In genomic region chr15:25838871-25839195, GRCh38 we compare ENCODE assay signal across 28 cellular contexts.
"Had no signal": no experiment of that assay in that cellular context is flagged by ENCODE, and none has a peak within 500 bp of the region (broad histone marks: within the 10 kb centered on the region; RNA-seq: fewer than 3 reads in every experiment).

No MANE protein-coding gene starts in this region.

- H3K27ac ChIP-seq: adrenal gland, Peyer's patch, RWPE1, SJSA1 had no signal

- H3K9me3 Mint-ChIP-seq: activated CD4-positive, alpha-beta T cell treated with anti-CD3 and anti-CD28 coated beads, Interleukin-2, amount 10 ng/mL, durations not matched to agents 24 days and 14 days; activated naive CD4-positive, alpha-beta T cell treated with anti-CD3 and anti-CD28 coated beads, Interleukin-2, amount 10 ng/mL, durations not matched to agents 7 days and 5 days; activated naive CD8-positive, alpha-beta T cell treated with anti-CD3 and anti-CD28 coated beads, Interleukin-2, amount 10 ng/mL, durations not matched to agents 7 days and 5 days; activated T-helper 17 cell treated with anti-CD3 and anti-CD28 coated beads, Interleukin-2, amount 50 U/mL, for 72 hours; T-helper 2 cell treated with Interferon-gamma antibody and Interleukin-4, amounts not matched to agents 5 μg/mL and 100 μg/mL, for 36 hours; WTC11 had no signal

- H3K36me3 ChIP-seq: adrenal gland, Peyer's patch had no signal

- H3K27me3 Mint-ChIP-seq: activated CD4-positive, alpha-beta T cell treated with anti-CD3 and anti-CD28 coated beads, Interleukin-2, amount 10 ng/mL, durations not matched to agents 24 days and 14 days; activated CD8-positive, alpha-beta memory T cell treated with anti-CD3 and anti-CD28 coated beads, Interleukin-2, amount 10 ng/mL, durations not matched to agents 7 days and 5 days; activated naive CD4-positive, alpha-beta T cell treated with anti-CD3 and anti-CD28 coated beads, Interleukin-2, amount 10 ng/mL, durations not matched to agents 7 days and 5 days; activated naive CD8-positive, alpha-beta T cell treated with anti-CD3 and anti-CD28 coated beads, Interleukin-2, amount 10 ng/mL, durations not matched to agents 7 days and 5 days; activated T-helper 17 cell treated with anti-CD3 and anti-CD28 coated beads, Interleukin-2, amount 50 U/mL, for 72 hours had no signal

- DNase-seq: activated CD4-positive, alpha-beta T cell treated with anti-CD3 and anti-CD28 coated beads, Interleukin-2, amount 10 ng/mL, durations not matched to agents 24 days and 14 days; activated CD4-positive, alpha-beta T cell treated with anti-CD3 and anti-CD28 coated beads, Interleukin-2, amount 50 U/mL, for 48 hours; activated CD4-positive, CD25-positive, alpha-beta regulatory T cell treated with anti-CD3 and anti-CD28 coated beads, Interleukin-2, amount 50 U/mL, for 72 hours; activated CD8-positive, alpha-beta memory T cell treated with anti-CD3 and anti-CD28 coated beads, Interleukin-2, amount 10 ng/mL, durations not matched to agents 7 days and 5 days; activated gamma-delta T cell; activated naive CD4-positive, alpha-beta T cell treated with anti-CD3 and anti-CD28 coated beads, Interleukin-2, amount 10 ng/mL, durations not matched to agents 7 days and 5 days; activated naive CD8-positive, alpha-beta T cell treated with anti-CD3 and anti-CD28 coated beads, Interleukin-2, amount 10 ng/mL, durations not matched to agents 7 days and 5 days; adrenal gland; anterior cingulate cortex; cerebellar nuclear complex; NCI-H1105 treated with DMSO at 0.1 percent for 48 hours; NCI-H1436 treated with DMSO at 0.1 percent for 48 hours; NCI-H187; NCI-H2171; NCI-H2227 treated with DMSO at 0.1 percent for 48 hours; NCI-H446 treated with DMSO at 0.1 percent for 48 hours; NCI-H524 treated with DMSO at 0.1 percent for 48 hours; NCI-H748 treated with DMSO at 0.1 percent for 48 hours; OCI-M1; Peyer's patch; SHP77; SW 1271 had no signal

- ATAC-seq: activated CD8-positive, alpha-beta memory T cell treated with anti-CD3 and anti-CD28 coated beads, Interleukin-2, amount 10 ng/mL, durations not matched to agents 7 days and 5 days; SK-N-SH treated with all-trans-retinoic acid at 6 μM for 48 hours; WTC11 had no signal

- H3K27ac Mint-ChIP-seq: activated CD8-positive, alpha-beta memory T cell treated with anti-CD3 and anti-CD28 coated beads, Interleukin-2, amount 10 ng/mL, durations not matched to agents 7 days and 5 days; activated naive CD8-positive, alpha-beta T cell treated with anti-CD3 and anti-CD28 coated beads, Interleukin-2, amount 10 ng/mL, durations not matched to agents 7 days and 5 days; activated T-helper 17 cell treated with anti-CD3 and anti-CD28 coated beads, Interleukin-2, amount 50 U/mL, for 72 hours; T-helper 2 cell treated with Interferon-gamma antibody and Interleukin-4, amounts not matched to agents 5 μg/mL and 100 μg/mL, for 36 hours; WTC11 had no signal

- H3K9me3 ChIP-seq: adrenal gland, Peyer's patch, SJSA1 had no signal

- H3K27me3 ChIP-seq: adrenal gland, Peyer's patch, SJSA1 had no signal

- H3K4me1 ChIP-seq: adrenal gland, Peyer's patch, SJSA1 had no signal

- H3K4me3 ChIP-seq: adrenal gland, Peyer's patch, SJSA1 had no signal

- H3K36me3 Mint-ChIP-seq: WTC11 had no signal

- H3K4me3 Mint-ChIP-seq: activated CD4-positive, alpha-beta T cell treated with anti-CD3 and anti-CD28 coated beads, Interleukin-2, amount 10 ng/mL, durations not matched to agents 24 days and 14 days; activated CD8-positive, alpha-beta memory T cell treated with anti-CD3 and anti-CD28 coated beads, Interleukin-2, amount 10 ng/mL, durations not matched to agents 7 days and 5 days; activated naive CD4-positive, alpha-beta T cell treated with anti-CD3 and anti-CD28 coated beads, Interleukin-2, amount 10 ng/mL, durations not matched to agents 7 days and 5 days; activated naive CD8-positive, alpha-beta T cell treated with anti-CD3 and anti-CD28 coated beads, Interleukin-2, amount 10 ng/mL, durations not matched to agents 7 days and 5 days; activated T-helper 17 cell treated with anti-CD3 and anti-CD28 coated beads, Interleukin-2, amount 50 U/mL, for 72 hours; T-helper 2 cell treated with Interferon-gamma antibody and Interleukin-4, amounts not matched to agents 5 μg/mL and 100 μg/mL, for 36 hours; WTC11 had no signal

- H3K4me1 Mint-ChIP-seq: WTC11 had no signal
